31 cellular contexts compared by ENCODE assay signal in the genomic region with DNA sequence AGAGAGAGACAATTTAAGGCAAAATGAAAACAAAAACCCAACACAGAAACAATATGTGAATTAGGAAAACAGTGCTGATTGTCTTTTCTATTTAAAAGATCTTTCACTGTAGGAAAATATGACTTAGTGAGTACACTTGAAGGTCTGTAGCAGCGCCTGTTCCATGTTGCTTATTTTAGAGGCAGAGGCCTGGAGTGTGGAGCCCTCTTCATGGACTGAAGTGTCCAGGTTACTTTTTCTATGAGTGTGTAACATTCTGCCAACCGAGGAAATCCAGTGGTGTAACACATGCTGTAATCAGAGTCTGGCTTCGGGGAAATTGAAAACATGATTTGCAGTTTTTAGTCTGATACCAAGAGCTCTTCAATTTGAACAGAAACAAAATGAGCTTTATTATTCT.
"Had no signal": no experiment of that assay in that cellular context is flagged by ENCODE, and none has a peak within 500 bp of the region (broad histone marks: within the 10 kb centered on the region; RNA-seq: fewer than 3 reads in every experiment).

No MANE protein-coding gene starts in this region.

- H3K9me3 ChIP-seq: adrenal gland, body of pancreas, colonic mucosa, esophagus squamous epithelium had no signal

- DNase-seq: activated B cell treated with CpG ODN at 0.5 μM for 24 hours; activated CD4-positive, alpha-beta T cell treated with anti-CD3 and anti-CD28 coated beads for 48 hours; activated CD4-positive, alpha-beta T cell treated with anti-CD3 and anti-CD28 coated beads, Interleukin-2, amount 50 U/mL, for 1 hour; activated CD4-positive, alpha-beta T cell treated with anti-CD3 and anti-CD28 coated beads, Interleukin-2, amount 50 U/mL, for 48 hours; activated CD8-positive, alpha-beta memory T cell treated with anti-CD3 and anti-CD28 coated beads for 24 hours; activated CD8-positive, alpha-beta T cell treated with anti-CD3 and anti-CD28 coated beads for 36 hours; activated effector memory CD4-positive, alpha-beta T cell treated with Interleukin-2 at 50 U/mL for 16 hours; activated naive CD4-positive, alpha-beta T cell treated with anti-CD3 and anti-CD28 coated beads for 36 hours; activated naive CD8-positive, alpha-beta T cell treated with anti-CD3 and anti-CD28 coated beads for 36 hours; activated naive CD8-positive, alpha-beta T cell treated with anti-CD3 and anti-CD28 coated beads, Interleukin-2, amount 50 U/mL, for 24 hours; activated T-cell treated with anti-CD3 and anti-CD28 coated beads, Interleukin-2, amount 50 U/mL, for 4 hours; adrenal gland; amygdala; aorta; body of pancreas; central memory CD4-positive, alpha-beta T cell; cerebellar nuclear complex; colonic mucosa; effector CD8-positive, alpha-beta T cell; esophagus squamous epithelium; foreskin melanocyte; head of caudate nucleus; T-helper 1 cell; T-helper 17 cell; T1000; WERI-Rb-1 had no signal

- H3K4me1 ChIP-seq: adrenal gland, body of pancreas, colonic mucosa, esophagus squamous epithelium had no signal

- H3K36me3 ChIP-seq: adrenal gland, colonic mucosa, esophagus squamous epithelium, WERI-Rb-1 had no signal

- H3K27me3 ChIP-seq: adrenal gland, body of pancreas, colonic mucosa, esophagus squamous epithelium had no signal

- H3K4me3 ChIP-seq: adrenal gland, body of pancreas, colonic mucosa, esophagus squamous epithelium had no signal

- FAIRE-seq: endometrium, endothelial cell of umbilical vein had no signal

- H3K27ac ChIP-seq: adrenal gland, body of pancreas, colonic mucosa, epithelial cell of prostate, esophagus squamous epithelium, WERI-Rb-1 had no signal

- ATAC-seq: activated CD4-positive, CD25-positive, alpha-beta regulatory T cell treated with anti-CD3 and anti-CD28 coated beads, Interleukin-2, amount 50 U/mL, for 24 hours; activated CD8-positive, alpha-beta T cell treated with anti-CD3 and anti-CD28 coated beads for 36 hours; activated naive CD8-positive, alpha-beta T cell treated with anti-CD3 and anti-CD28 coated beads, Interleukin-2, amount 50 U/mL, for 24 hours; activated T-cell treated with anti-CD3 and anti-CD28 coated beads, Interleukin-2, amount 50 U/mL, for 4 hours; activated T-helper 17 cell treated with anti-CD3 and anti-CD28 coated beads, Interleukin-2, amount 50 U/mL, for 72 hours; body of pancreas; T-helper 17 cell had no signal
